ENCODE assay signal across 8 cellular contexts in genomic region chr6:135851442-135852271, GRCh38. TPM values are rescaled to one million over a fixed set of nuclear protein-coding genes. Genes with fewer than 3 reads are reported as not detected.
DNase-seq lines count a peak whose midpoint lies in the region; ATAC-seq, FAIRE-seq and TF ChIP-seq lines count a peak whose summit lies in the region.

PDE7B (plus strand) TSS chr6:135851701.

- no peak within 1 kb of the TSS for H3K27ac Mint-ChIP-seq in activated CD4-positive, alpha-beta memory T cell treated with anti-CD3 and anti-CD28 coated beads, Interleukin-2, amount 10 ng/mL, durations not matched to agents 7 days and 5 days
- H3K27ac Mint-ChIP-seq in progenitor cell of endocrine pancreas, result no peak within 1 kb of the TSS

- no peaks in the 10 kb centered on the region for H3K4me1 ChIP-seq in mesendoderm (ENCODE audit: control insufficient read depth, low read depth, low read length)

- no peak within 1 kb of the TSS for H3K9ac ChIP-seq in mesendoderm (ENCODE audit: low read length)

- CTCF ChIA-PET in activated CD4-positive, alpha-beta memory T cell treated with anti-CD3 and anti-CD28 coated beads, Interleukin-2, amount 10 ng/mL, durations not matched to agents 7 days and 5 days (lab: Charles Lee), result interaction anchor here (0.8 to 2.1 kb wide), 4 partner anchors 15 to 346 kb away, joined by 3 to 10 read pairs (median 4); no protein-coding TSS in a partner anchor

- H3K27me3 Mint-ChIP-seq in activated CD4-positive, alpha-beta memory T cell treated with anti-CD3 and anti-CD28 coated beads, Interleukin-2, amount 10 ng/mL, durations not matched to agents 7 days and 5 days, result peaks cover 1% of the 10 kb centered on the region
- no peaks in the 10 kb centered on the region for H3K27me3 Mint-ChIP-seq in progenitor cell of endocrine pancreas

- H3K56ac ChIP-seq in mesendoderm (ENCODE audit: low read length), result no peak within 1 kb of the TSS

- H3K36me3 ChIP-seq in mesendoderm (ENCODE audit: control insufficient read depth, insufficient read depth, low read length), result no peaks in the 10 kb centered on the region

- H4K5ac ChIP-seq in mesendoderm (ENCODE audit: low read length), result no peak within 1 kb of the TSS

- H3K23ac ChIP-seq in mesendoderm (ENCODE audit: low read length), result no peak within 1 kb of the TSS

- no peak within 1 kb of the TSS for H3K4me2 ChIP-seq in mesendoderm (ENCODE audit: low read length)

- H2BK15ac ChIP-seq in mesendoderm (replicated peaks; ENCODE audit: low read depth), result no peak within 1 kb of the TSS

- H3K36me3 Mint-ChIP-seq in activated CD4-positive, alpha-beta memory T cell treated with anti-CD3 and anti-CD28 coated beads, Interleukin-2, amount 10 ng/mL, durations not matched to agents 7 days and 5 days (ENCODE audit: low read depth), result no peaks in the 10 kb centered on the region
- H3K36me3 Mint-ChIP-seq in progenitor cell of endocrine pancreas (ENCODE audit: insufficient read depth), result no peaks in the 10 kb centered on the region

- TF ChIP-seq CTCF in progenitor cell of endocrine pancreas (IDR thresholded peaks at IDR 0.05; ENCODE audit: unreplicated experiment), result no peak

- H3K27me3 ChIP-seq in mesendoderm (ENCODE audit: insufficient read depth, low read length, poor library complexity), result no peaks in the 10 kb centered on the region

- H3K4me3 ChIP-seq in mesendoderm (ENCODE audit: low read length), result no peak within 1 kb of the TSS

- no peak within 1 kb of the TSS for H4K8ac ChIP-seq in mesendoderm (ENCODE audit: low read depth, low read length)

- H2BK120ac ChIP-seq in mesendoderm (ENCODE audit: low read depth, low read length), result no peak within 1 kb of the TSS

- no CpG with 5 or more reads among the region's 12 CpGs for WGBS in mesendoderm (ENCODE audit: extremely low coverage, insufficient coverage, low lambda C conversion rate)

- no peak within 1 kb of the TSS for H3K4ac ChIP-seq in mesendoderm (ENCODE audit: low read depth, low read length)

- no peak within 1 kb of the TSS for H3K27ac ChIP-seq in mesendoderm (ENCODE audit: low read depth, low read length)

- H3K79me1 ChIP-seq in mesendoderm (ENCODE audit: low read length), result no peaks in the 10 kb centered on the region

- no peaks in the 10 kb centered on the region for H3K9me3 Mint-ChIP-seq in activated CD4-positive, alpha-beta memory T cell treated with anti-CD3 and anti-CD28 coated beads, Interleukin-2, amount 10 ng/mL, durations not matched to agents 7 days and 5 days
- no peaks in the 10 kb centered on the region for H3K9me3 Mint-ChIP-seq in progenitor cell of endocrine pancreas (ENCODE audit: low read depth)

- no peak within 1 kb of the TSS for H2BK5ac ChIP-seq in mesendoderm (ENCODE audit: low read length)

- H2AK5ac ChIP-seq in mesendoderm (ENCODE audit: low read length), result no peak within 1 kb of the TSS

- FAIRE-seq in endometrium (lab: Jason Lieb, UNC), result peak; percentile 43

- peaks cover 10% of the 10 kb centered on the region for H3K4me1 Mint-ChIP-seq in activated CD4-positive, alpha-beta memory T cell treated with anti-CD3 and anti-CD28 coated beads, Interleukin-2, amount 10 ng/mL, durations not matched to agents 7 days and 5 days
- H3K4me1 Mint-ChIP-seq in progenitor cell of endocrine pancreas (ENCODE audit: low read depth), result peaks cover 13% of the 10 kb centered on the region

- DNase-seq in NCI-H2029 treated with DMSO at 0.1 percent for 48 hours (lab: John Stamatoyannopoulos, UW) (peak; percentile 31), mesendoderm (peak; percentile 79), progenitor cell of endocrine pancreas (ENCODE audit: low spot score, unreplicated experiment) (no peak)
- peak; percentile 51 for DNase-seq in activated CD4-positive, alpha-beta memory T cell treated with anti-CD3 and anti-CD28 coated beads, Interleukin-2, amount 10 ng/mL, durations not matched to agents 7 days and 5 days
- peak; percentile 4 for DNase-seq in stimulated activated CD8-positive, alpha-beta memory T cell treated with anti-CD3 and anti-CD28 coated beads, Interleukin-4, amount 100 ng/mL, for 24 hours (ENCODE audit: low read depth)

- POLR2A ChIA-PET in activated CD4-positive, alpha-beta memory T cell treated with anti-CD3 and anti-CD28 coated beads, Interleukin-2, amount 10 ng/mL, durations not matched to agents 7 days and 5 days (lab: Charles Lee), result interaction anchor here (0.5 to 1.7 kb wide), 4 partner anchors 16 to 438 kb away, joined by 3 to 6 read pairs (median 4); partner anchors contain the start of gene BCLAF1

- peak within 1 kb of the TSS; percentile 49 for H3K4me3 Mint-ChIP-seq in activated CD4-positive, alpha-beta memory T cell treated with anti-CD3 and anti-CD28 coated beads, Interleukin-2, amount 10 ng/mL, durations not matched to agents 7 days and 5 days
- no peak within 1 kb of the TSS for H3K4me3 Mint-ChIP-seq in progenitor cell of endocrine pancreas (ENCODE audit: low read depth)

- H3K18ac ChIP-seq in mesendoderm (ENCODE audit: low read length), result no peak within 1 kb of the TSS

- H3K79me2 ChIP-seq in mesendoderm (ENCODE audit: control insufficient read depth, insufficient read depth, low read length), result no peaks in the 10 kb centered on the region

- peak; percentile 94 for ATAC-seq in GM18502 (IDR thresholded peaks at IDR 0.05; ENCODE audit: poor library complexity, unreplicated experiment)
- ATAC-seq in HG02623 (IDR thresholded peaks at IDR 0.05; ENCODE audit: unreplicated experiment), result peak; percentile 95

RNA-seq across cellular contexts. Expression of gene PDE7B, which starts in this region (rescaled TPM):
- under 1 TPM; 0.68 to 0.95 TPM for total RNA-seq in activated CD4-positive, alpha-beta memory T cell treated with anti-CD3 and anti-CD28 coated beads, Interleukin-2, amount 10 ng/mL, durations not matched to agents 7 days and 5 days
- polyA plus RNA-seq in mesendoderm (2013, experiment 1 of 2), result 0.03 TPM
- polyA plus RNA-seq in mesendoderm (2013, experiment 2 of 2), result 0.03 TPM
- total RNA-seq in progenitor cell of endocrine pancreas, result 0.07 TPM in 1 of 2 replicates, not detected in the other

Comparison
In these comparisons a context has a peak if more than half of its experiments do, and no peak if none do; other contexts are left out.
1. Peak in DNase-seq in activated CD4-positive, alpha-beta memory T cell treated with anti-CD3 and anti-CD28 coated beads, Interleukin-2, amount 10 ng/mL, durations not matched to agents 7 days and 5 days; RNA of the gene not detected or under 1 TPM.